16 cellular contexts compared by ENCODE assay signal in the genomic region with DNA sequence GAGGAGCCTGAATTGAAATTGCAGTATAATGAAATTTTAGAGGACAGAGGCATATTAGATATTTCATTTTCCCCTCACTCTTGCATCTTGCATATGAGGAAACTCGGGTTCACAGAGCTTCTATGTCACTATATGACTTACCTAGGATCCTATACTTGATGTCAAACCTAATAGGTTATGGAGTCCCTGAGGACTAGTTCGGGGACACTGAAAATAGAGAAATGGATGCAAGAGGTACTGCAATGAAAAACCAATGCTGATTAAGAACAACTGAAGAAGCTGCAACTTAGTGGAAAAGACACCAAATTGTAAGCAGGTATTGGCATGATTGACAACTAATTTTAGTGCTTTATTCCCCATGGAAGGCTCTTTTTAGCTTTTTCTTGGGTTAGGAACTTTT.
A peak's percentile ranks its signal among the peaks of the same experiment; 100 is the strongest.
DNase-seq lines count a peak whose midpoint lies in the region; ATAC-seq, FAIRE-seq and TF ChIP-seq lines count a peak whose summit lies in the region.
"Had no signal": no experiment of that assay in that cellular context is flagged by ENCODE, and none has a peak within 500 bp of the region (broad histone marks: within the 10 kb centered on the region; RNA-seq: fewer than 3 reads in every experiment).

No MANE protein-coding gene starts in this region.

- no peak overlapping the region for H2BK15ac ChIP-seq in H9 (ENCODE audit: low read depth, low read length)

- no peak overlapping the region for H3K23ac ChIP-seq in H9 (ENCODE audit: insufficient read length, low read depth, low read length)

- H4K8ac ChIP-seq in H9 (replicated peaks; ENCODE audit: insufficient read length, low read depth, low read length) = no peak overlapping the region

- H2AK5ac ChIP-seq in H9 (ENCODE audit: insufficient read length, low read length) = no peak overlapping the region

- no peaks in the 10 kb centered on the region for H3K23me2 ChIP-seq in H9 (ENCODE audit: insufficient read length, low read depth, low read length, poor library complexity, severe bottlenecking)

- peak overlapping the region; percentile 10 for H2AFZ ChIP-seq in H9 (ENCODE audit: low read length)
- H2AFZ ChIP-seq in GM12878 (ENCODE audit: control insufficient read depth, low read depth, low read length) = no peak overlapping the region
- H2AFZ ChIP-seq in neural progenitor cell (replicated peaks) = no peak overlapping the region

- H3K9me3 Mint-ChIP-seq in Calu3 (ENCODE audit: low read depth, unreplicated experiment) (no peaks in the 10 kb centered on the region), H9 (no peaks in the 10 kb centered on the region), neural progenitor cell (no peaks in the 10 kb centered on the region)
- H3K9me3 Mint-ChIP-seq: CD8-positive, alpha-beta T cell had no signal

- H3K27me3 ChIP-seq in H9 (ENCODE audit: insufficient read depth, low read length) = no peaks in the 10 kb centered on the region
- H3K27me3 ChIP-seq in GM12878 (replicated peaks in 1 of 2; ENCODE audit: control insufficient read depth in 2 of 2, insufficient read depth in 2 of 2, low read length in 1 of 2) = no peaks in the 10 kb centered on the region
- H3K27me3 ChIP-seq in neural progenitor cell = no peaks in the 10 kb centered on the region
- H3K27me3 ChIP-seq in dorsolateral prefrontal cortex = no peaks in the 10 kb centered on the region

- H3K4me1 ChIP-seq in H9 (ENCODE audit: insufficient read depth, low read length) = peaks cover 10% of the 10 kb centered on the region; the same call in 1 of the 2 replicates
- no peaks in the 10 kb centered on the region for H3K4me1 ChIP-seq in GM12878 (ENCODE audit: control insufficient read depth, insufficient read depth, low read length)
- H3K4me1 ChIP-seq in neural progenitor cell = peaks cover 34% of the 10 kb centered on the region

- H2BK5ac ChIP-seq in H9 (ENCODE audit: insufficient read length, low read length) = no peak overlapping the region

- no peak for TF ChIP-seq POLR2A in GM12878 (IDR thresholded peaks at IDR 0.05; ENCODE audit: low read depth, low read length)

- in situ Hi-C loops in GM12878 (cut with MboI) = no loop called here

- no peaks in the 10 kb centered on the region for H3K27me3 Mint-ChIP-seq in Calu3 (ENCODE audit: unreplicated experiment)
- H3K27me3 Mint-ChIP-seq in H9 (ENCODE audit: low read depth) = no peaks in the 10 kb centered on the region
- H3K27me3 Mint-ChIP-seq in neural progenitor cell (ENCODE audit: insufficient read depth, low read depth) = peaks cover 2% of the 10 kb centered on the region
- H3K27me3 Mint-ChIP-seq: stimulated activated memory B cell treated with anti-CD40 and anti-IgM and Interleukin-4, amounts not matched to agents 10 μg/mL and 1 μg/mL and 100 μg/mL, for 72 hours had no signal

- no peaks in the 10 kb centered on the region; a peak in 1 of 4 replicates for H3K36me3 ChIP-seq in GM12878 (ENCODE audit: control insufficient read depth in 2 of 2, insufficient read depth in 2 of 2, low read length in 1 of 2)
- no peaks in the 10 kb centered on the region for H3K36me3 ChIP-seq in neural progenitor cell

- no peak for TF ChIP-seq RAD21 in GM12878 (IDR thresholded peaks at IDR 0.05; ENCODE audit: insufficient read depth, low read depth, low read length)

- H2BK120ac ChIP-seq in H9 (ENCODE audit: low read depth, low read length, poor library complexity, severe bottlenecking) = no peak overlapping the region

- RAD21 ChIA-PET in GM12878 (lab: Charles Lee; ENCODE audit: unreplicated experiment) = no interaction called here

- H3K4me3 Mint-ChIP-seq in Calu3 (ENCODE audit: low read depth, unreplicated experiment) = no peak overlapping the region
- no peak overlapping the region for H3K4me3 Mint-ChIP-seq in H9
- no peak overlapping the region for H3K4me3 Mint-ChIP-seq in neural progenitor cell
- H3K4me3 Mint-ChIP-seq: CD8-positive, alpha-beta T cell; stimulated activated memory B cell treated with anti-CD40 and anti-IgM and Interleukin-4, amounts not matched to agents 10 μg/mL and 1 μg/mL and 100 μg/mL, for 72 hours had no signal

- no peak for TF ChIP-seq EP300 in GM12878 (IDR thresholded peaks at IDR 0.05; ENCODE audit: borderline replicate concordance in 1 of 2, control insufficient read depth in 1 of 2, low read depth in 2 of 2, low read length in 2 of 2)

- no peak overlapping the region for H3K4me2 ChIP-seq in H9 (ENCODE audit: insufficient read depth, insufficient read length, low read length)
- no peak overlapping the region for H3K4me2 ChIP-seq in GM12878 (ENCODE audit: control insufficient read depth, insufficient read depth)
- peak overlapping the region; percentile 58 for H3K4me2 ChIP-seq in neural progenitor cell

- no peak overlapping the region for H3K4ac ChIP-seq in H9 (ENCODE audit: low read depth, low read length)

- intact Hi-C loops in Calu3 (cut with micrococcal nuclease; ENCODE audit: unreplicated experiment) = loop anchor here (2.0 kb wide), 1 partner anchor 23 kb away; no protein-coding TSS in a partner anchor
- intact Hi-C loops in GM12878 (cut with micrococcal nuclease; ENCODE audit: unreplicated experiment) = no loop called here
- intact Hi-C loops in dorsolateral prefrontal cortex (cut with DNase I) = no loop called here

- DNase-seq in Calu3 (no peak), H9 (no peak), GM12878 (ENCODE audit: low read depth, low spot score) (no peak), neural progenitor cell (ENCODE audit: low spot score) (no peak), dorsolateral prefrontal cortex (no peak), foreskin melanocyte (no peak)
- DNase-seq: activated CD4-positive, alpha-beta T cell treated with anti-CD3 and anti-CD28 coated beads for 48 hours; activated naive CD4-positive, alpha-beta T cell treated with anti-CD3 and anti-CD28 coated beads, Interleukin-2, amount 50 U/mL, for 16 hours; CD8-positive, alpha-beta T cell; DMS79; Kasumi-1; stimulated activated CD4-positive, alpha-beta T cell treated with anti-CD3 and anti-CD28 coated beads, Interleukin-2, amount 100 ng/mL, for 24 hours had no signal

- H3K4me3 ChIP-seq in GM12878 (no peak overlapping the region), neural progenitor cell (no peak overlapping the region), dorsolateral prefrontal cortex (no peak overlapping the region)
- H3K4me3 ChIP-seq: lung had no signal

- no peak overlapping the region for H2BK12ac ChIP-seq in H9 (ENCODE audit: insufficient read length, low read depth, low read length)

- H4K91ac ChIP-seq in H9 (ENCODE audit: insufficient read length, low read depth, low read length) = no peak overlapping the region

- H3K79me2 ChIP-seq in H9 (ENCODE audit: insufficient read depth, low read length) = no peaks in the 10 kb centered on the region
- no peaks in the 10 kb centered on the region for H3K79me2 ChIP-seq in GM12878 (ENCODE audit: control insufficient read depth, insufficient read depth, low read length)
- no peaks in the 10 kb centered on the region for H3K79me2 ChIP-seq in neural progenitor cell (ENCODE audit: low read depth)

- BruUV-seq in Calu3 (replicated peaks; lab: Mats Ljungman, UMichigan) = no TSS peak
- BruUV-seq in GM12878 (replicated peaks; lab: Mats Ljungman, UMichigan) = no TSS peak

- no peak overlapping the region for H3K14ac ChIP-seq in H9 (ENCODE audit: insufficient read depth, low read length)

- no peak overlapping the region for H3T11ph ChIP-seq in H9 (ENCODE audit: low read length)

- no peaks in the 10 kb centered on the region for H3K79me1 ChIP-seq in H9 (ENCODE audit: insufficient read depth, low read depth, low read length, poor library complexity, severe bottlenecking)

- H3K27ac ChIP-seq in H9 (ENCODE audit: insufficient read length, low read depth, low read length) (peak overlapping the region; percentile 78), GM12878 (ENCODE audit: control insufficient read depth, insufficient read depth) (no peak overlapping the region), neural progenitor cell (no peak overlapping the region), dorsolateral prefrontal cortex (no peak overlapping the region)

- H3K4me1 Mint-ChIP-seq in Calu3 (ENCODE audit: low read depth, unreplicated experiment) (peaks cover 17% of the 10 kb centered on the region), H9 (peaks cover 33 to 36% of the 10 kb centered on the region in 2 experiments), neural progenitor cell (peaks cover 29% of the 10 kb centered on the region)

- H3K36me3 Mint-ChIP-seq in Calu3 (ENCODE audit: insufficient read depth, unreplicated experiment) (no peaks in the 10 kb centered on the region), H9 (ENCODE audit: insufficient read depth in 1 of 3, low read depth in 3 of 3) (no peaks in the 10 kb centered on the region; a peak in 1 of 7 replicates), neural progenitor cell (no peaks in the 10 kb centered on the region)
- H3K36me3 Mint-ChIP-seq: CD8-positive, alpha-beta T cell; stimulated activated memory B cell treated with anti-CD40 and anti-IgM and Interleukin-4, amounts not matched to agents 10 μg/mL and 1 μg/mL and 100 μg/mL, for 72 hours had no signal

- WGBS in H9 (ENCODE audit: extremely low coverage, insufficient read length, low lambda C conversion rate) = no CpG with 5 or more reads among the region's 2 CpGs
- WGBS in GM12878 (ENCODE audit: insufficient coverage, insufficient replicate concordance, low lambda C conversion rate, missing lambda C conversion rate) = 27% methylated on average over 2 of the region's 2 CpGs

- peaks cover 6% of the 10 kb centered on the region for H3F3A ChIP-seq in neural progenitor cell (ENCODE audit: low read depth)

- POLR2A ChIA-PET in GM12878 (lab: Charles Lee) = no interaction called here

- TF ChIP-seq CTCF in Calu3 (IDR thresholded peaks at IDR 0.05; ENCODE audit: unreplicated experiment) (no peak), H9 (conservative IDR thresholded peaks at IDR 0.05) (0 out of 3 replicates have a peak, but pooled peaks have one; percentile 16), GM12878 (IDR thresholded peaks at IDR 0.05 in 2 of 3, conservative IDR thresholded peaks at IDR 0.05 in 1 of 3; ENCODE audit: control insufficient read depth in 2 of 3, extremely low read depth in 1 of 3, insufficient read depth in 1 of 3, low read depth in 3 of 3, low read length in 3 of 3) (no peak), neural progenitor cell (IDR thresholded peaks at IDR 0.05) (no peak), dorsolateral prefrontal cortex (IDR thresholded peaks at IDR 0.05 in 54 of 56, conservative IDR thresholded peaks at IDR 0.05 in 2 of 56; ENCODE audit: low read depth in 1 of 56, partially characterized antibody in 56 of 56) (no peak)

- no peak overlapping the region for H4K5ac ChIP-seq in H9 (ENCODE audit: insufficient read length, low read depth, low read length)

- H3K18ac ChIP-seq in H9 (ENCODE audit: insufficient read length, low read depth, low read length) = no peak overlapping the region

- H3K27ac Mint-ChIP-seq in Calu3 (ENCODE audit: unreplicated experiment) = peak overlapping the region; percentile 30
- H3K27ac Mint-ChIP-seq in H9 = peak overlapping the region; percentile 60 to 84 (median 73); a peak in 4 of 7 replicates
- H3K27ac Mint-ChIP-seq in neural progenitor cell = no peak overlapping the region
- H3K27ac Mint-ChIP-seq: CD8-positive, alpha-beta T cell; stimulated activated memory B cell treated with anti-CD40 and anti-IgM and Interleukin-4, amounts not matched to agents 10 μg/mL and 1 μg/mL and 100 μg/mL, for 72 hours had no signal

- H3K9ac ChIP-seq in H9 (ENCODE audit: extremely low read depth, insufficient read length, low read length) = no peak overlapping the region
- no peak overlapping the region for H3K9ac ChIP-seq in GM12878 (ENCODE audit: control insufficient read depth, insufficient read depth, low read length)
- H3K9ac ChIP-seq in neural progenitor cell = no peak overlapping the region

- H2BK20ac ChIP-seq in H9 (ENCODE audit: low read depth, low read length, poor library complexity, severe bottlenecking) = no peak overlapping the region

- ATAC-seq in GM12878 (no peak; the same call in 2 of the 3 replicates), GM18909 (IDR thresholded peaks at IDR 0.05; ENCODE audit: poor library complexity, unreplicated experiment) (no peak)
- ATAC-seq: CD8-positive, alpha-beta T cell; stimulated activated memory B cell treated with anti-CD40 and anti-IgM and Interleukin-4, amounts not matched to agents 10 μg/mL and 1 μg/mL and 100 μg/mL, for 72 hours had no signal

- H3K9me3 ChIP-seq in H9 (ENCODE audit: control insufficient read depth, low read depth, low read length) (no peaks in the 10 kb centered on the region), GM12878 (replicated peaks; ENCODE audit: control insufficient read depth, insufficient read depth, low read length) (no peaks in the 10 kb centered on the region; the same call in 2 of the 3 replicates), neural progenitor cell (ENCODE audit: low read depth) (no peaks in the 10 kb centered on the region)

- SMC1A ChIA-PET in GM12878 (lab: Charles Lee; ENCODE audit: uncharacterized antibody, unreplicated experiment) = interaction anchor here (1.7 kb wide), 1 partner anchor 17 kb away, joined by 3 read pairs; no protein-coding TSS in a partner anchor

- H3K56ac ChIP-seq in H9 (ENCODE audit: insufficient read length, low read depth, low read length) = no peak overlapping the region

- H4K20me1 ChIP-seq in H9 (ENCODE audit: control insufficient read depth, insufficient read depth, insufficient read length) = no peaks in the 10 kb centered on the region
- H4K20me1 ChIP-seq in GM12878 (ENCODE audit: control insufficient read depth, insufficient read depth) = no peaks in the 10 kb centered on the region
- H4K20me1 ChIP-seq in neural progenitor cell (ENCODE audit: low read depth) = no peaks in the 10 kb centered on the region

- CTCF ChIA-PET in Calu3 (lab: Charles Lee) (interaction anchor here (0.6 kb wide), 1 partner anchor 9 kb away, joined by 3 read pairs; no protein-coding TSS in a partner anchor), GM12878 (lab: Yijun Ruan, JAX) (no interaction called here)

- peak; percentile 27 for FAIRE-seq in GM12878 (lab: Jason Lieb, UNC)
- FAIRE-seq: small intestine had no signal
